1 cellular context compared by ENCODE assay signal in the genomic region with DNA sequence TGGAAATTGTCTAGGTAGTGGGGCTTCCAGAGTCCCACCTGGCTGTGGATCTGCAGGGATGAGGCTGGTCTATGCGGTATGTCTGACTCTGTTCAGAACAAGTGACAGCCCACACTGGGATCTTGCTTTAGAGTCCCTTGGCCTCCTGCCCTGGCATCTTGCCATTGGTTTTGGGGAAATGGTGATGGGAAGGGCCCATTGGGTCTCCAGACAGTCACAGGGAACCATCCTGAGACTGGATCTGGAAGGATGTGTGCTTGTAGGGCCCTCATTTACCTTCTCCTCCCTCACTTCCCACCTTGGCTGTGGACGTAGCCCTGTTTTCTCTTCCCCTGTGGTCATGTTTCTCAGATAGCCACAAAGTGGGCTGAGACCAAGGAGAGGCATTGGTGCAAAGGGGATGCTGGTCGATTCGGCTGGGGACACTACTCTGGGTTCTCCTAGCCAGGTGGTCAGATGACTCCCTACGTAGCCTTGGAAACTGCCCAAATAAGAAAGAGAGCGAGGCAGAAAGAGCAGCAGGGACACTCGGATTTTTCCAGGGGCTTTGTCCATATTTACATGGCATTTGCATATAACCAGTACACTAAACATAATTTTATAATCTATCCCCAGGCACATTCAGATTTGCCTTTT.
TF ChIP-seq lines count a peak whose summit lies in the region.

No MANE protein-coding gene starts in this region.

TF ChIP-seq in SK-N-SH treated with all-trans-retinoic acid at 6 μM for 48 hours, 23 proteins besides CTCF, POLR2A, EP300 and RAD21 (continued from another document):
- TF ChIP-seq, protein P1, sequence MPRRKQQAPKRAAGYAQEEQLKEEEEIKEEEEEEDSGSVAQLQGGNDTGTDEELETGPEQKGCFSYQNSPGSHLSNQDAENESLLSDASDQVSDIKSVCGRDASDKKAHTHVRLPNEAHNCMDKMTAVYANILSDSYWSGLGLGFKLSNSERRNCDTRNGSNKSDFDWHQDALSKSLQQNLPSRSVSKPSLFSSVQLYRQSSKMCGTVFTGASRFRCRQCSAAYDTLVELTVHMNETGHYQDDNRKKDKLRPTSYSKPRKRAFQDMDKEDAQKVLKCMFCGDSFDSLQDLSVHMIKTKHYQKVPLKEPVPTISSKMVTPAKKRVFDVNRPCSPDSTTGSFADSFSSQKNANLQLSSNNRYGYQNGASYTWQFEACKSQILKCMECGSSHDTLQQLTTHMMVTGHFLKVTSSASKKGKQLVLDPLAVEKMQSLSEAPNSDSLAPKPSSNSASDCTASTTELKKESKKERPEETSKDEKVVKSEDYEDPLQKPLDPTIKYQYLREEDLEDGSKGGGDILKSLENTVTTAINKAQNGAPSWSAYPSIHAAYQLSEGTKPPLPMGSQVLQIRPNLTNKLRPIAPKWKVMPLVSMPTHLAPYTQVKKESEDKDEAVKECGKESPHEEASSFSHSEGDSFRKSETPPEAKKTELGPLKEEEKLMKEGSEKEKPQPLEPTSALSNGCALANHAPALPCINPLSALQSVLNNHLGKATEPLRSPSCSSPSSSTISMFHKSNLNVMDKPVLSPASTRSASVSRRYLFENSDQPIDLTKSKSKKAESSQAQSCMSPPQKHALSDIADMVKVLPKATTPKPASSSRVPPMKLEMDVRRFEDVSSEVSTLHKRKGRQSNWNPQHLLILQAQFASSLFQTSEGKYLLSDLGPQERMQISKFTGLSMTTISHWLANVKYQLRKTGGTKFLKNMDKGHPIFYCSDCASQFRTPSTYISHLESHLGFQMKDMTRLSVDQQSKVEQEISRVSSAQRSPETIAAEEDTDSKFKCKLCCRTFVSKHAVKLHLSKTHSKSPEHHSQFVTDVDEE (CRISPR knock-in tag; IDR thresholded peaks at IDR 0.05), result no peak
- TF ChIP-seq ZFP3 (CRISPR knock-in tag; IDR thresholded peaks at IDR 0.05), result no peak
- no peak for TF ChIP-seq ARNTL (CRISPR knock-in tag; IDR thresholded peaks at IDR 0.05; ENCODE audit: borderline replicate concordance, low read depth)
- TF ChIP-seq BACH2 (CRISPR knock-in tag; IDR thresholded peaks at IDR 0.05; ENCODE audit: borderline replicate concordance), result no peak
- no peak for TF ChIP-seq ZNF8 (CRISPR knock-in tag; IDR thresholded peaks at IDR 0.05)
- TF ChIP-seq OSR1 (CRISPR knock-in tag; IDR thresholded peaks at IDR 0.05), result no peak
- TF ChIP-seq, protein P2, sequence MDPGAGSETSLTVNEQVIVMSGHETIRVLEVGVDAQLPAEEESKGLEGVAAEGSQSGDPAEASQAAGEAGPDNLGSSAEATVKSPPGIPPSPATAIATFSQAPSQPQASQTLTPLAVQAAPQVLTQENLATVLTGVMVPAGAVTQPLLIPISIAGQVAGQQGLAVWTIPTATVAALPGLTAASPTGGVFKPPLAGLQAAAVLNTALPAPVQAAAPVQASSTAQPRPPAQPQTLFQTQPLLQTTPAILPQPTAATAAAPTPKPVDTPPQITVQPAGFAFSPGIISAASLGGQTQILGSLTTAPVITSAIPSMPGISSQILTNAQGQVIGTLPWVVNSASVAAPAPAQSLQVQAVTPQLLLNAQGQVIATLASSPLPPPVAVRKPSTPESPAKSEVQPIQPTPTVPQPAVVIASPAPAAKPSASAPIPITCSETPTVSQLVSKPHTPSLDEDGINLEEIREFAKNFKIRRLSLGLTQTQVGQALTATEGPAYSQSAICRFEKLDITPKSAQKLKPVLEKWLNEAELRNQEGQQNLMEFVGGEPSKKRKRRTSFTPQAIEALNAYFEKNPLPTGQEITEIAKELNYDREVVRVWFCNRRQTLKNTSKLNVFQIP (CRISPR knock-in tag; IDR thresholded peaks at IDR 0.05; ENCODE audit: borderline replicate concordance, low read depth), result no peak
- TF ChIP-seq ESRRG (CRISPR knock-in tag; IDR thresholded peaks at IDR 0.05), result no peak
- no peak for TF ChIP-seq ZC3H10 (CRISPR knock-in tag; IDR thresholded peaks at IDR 0.05)
- TF ChIP-seq ISL1 (CRISPR knock-in tag; IDR thresholded peaks at IDR 0.05), result no peak
- TF ChIP-seq ZNF565 (CRISPR knock-in tag; conservative IDR thresholded peaks at IDR 0.05; ENCODE audit: low read depth), result no peak
- TF ChIP-seq ZFP30 (CRISPR knock-in tag; IDR thresholded peaks at IDR 0.05), result no peak
TF ChIP-seq in SK-N-SH treated with all-trans-retinoic acid at 6 μM for 48 hours: peak in this region for 0.
